In genomic region chr17:284676-285355, GRCh38 we compare ENCODE assay signal across 24 cellular contexts.
"Had no signal": no experiment of that assay in that cellular context is flagged by ENCODE, and none has a peak within 500 bp of the region (broad histone marks: within the 10 kb centered on the region; RNA-seq: fewer than 3 reads in every experiment).

No MANE protein-coding gene starts in this region.

- DNase-seq: activated CD4-positive, alpha-beta T cell treated with anti-CD3 and anti-CD28 coated beads, Interleukin-2, amount 50 U/mL, for 1 hour; activated CD8-positive, alpha-beta memory T cell treated with anti-CD3 and anti-CD28 coated beads, Interleukin-2, amount 50 U/mL, for 4 hours; activated T-cell treated with anti-CD3 and anti-CD28 coated beads, Interleukin-2, amount 50 U/mL, for 4 hours; amniotic stem cell; foreskin keratinocyte; glutamatergic neuron; hypothalamus; naive B cell; stimulated activated CD4-positive, alpha-beta T cell treated with anti-CD3 and anti-CD28 coated beads, Interleukin-12 subunit alpha, Interleukin-12 subunit beta, amount 100 ng/mL, for 4 hours; stimulated activated CD4-positive, alpha-beta T cell treated with anti-CD3 and anti-CD28 coated beads, Interleukin-2, amount 100 ng/mL, for 24 hours; stimulated activated naive CD8-positive, alpha-beta T cell treated with anti-CD3 and anti-CD28 coated beads, Interleukin-15, Interleukin-2, amounts not matched to agents 100 U/mL and 50 U/mL, for 24 hours; substantia nigra; SW 1271; T-helper 2 cell; transverse colon had no signal

- H3K9me3 ChIP-seq: left lung, mucosa of descending colon, pancreas, transverse colon had no signal

- H3K4me1 Mint-ChIP-seq: activated naive CD4-positive, alpha-beta T cell treated with anti-CD3 and anti-CD28 coated beads, Interleukin-2, amount 50 U/mL, for 24 hours had no signal

- H3K4me2 ChIP-seq: neural progenitor cell had no signal

- H3K36me3 Mint-ChIP-seq: naive B cell had no signal

- H3K9ac ChIP-seq: neural progenitor cell had no signal

- H3K27me3 ChIP-seq: cardiac muscle cell, left lung, neural progenitor cell, pancreas, transverse colon had no signal

- H3K4me3 Mint-ChIP-seq: activated naive CD4-positive, alpha-beta T cell treated with anti-CD3 and anti-CD28 coated beads, Interleukin-2, amount 50 U/mL, for 24 hours; activated T-cell treated with anti-CD3 and anti-CD28 coated beads, Interleukin-2, amount 50 U/mL, for 4 hours; memory B cell; naive B cell; neural progenitor cell had no signal

- H2AFZ ChIP-seq: neural progenitor cell had no signal

- H3K9me3 Mint-ChIP-seq: activated naive CD4-positive, alpha-beta T cell treated with anti-CD3 and anti-CD28 coated beads, Interleukin-2, amount 50 U/mL, for 24 hours; activated T-cell treated with anti-CD3 and anti-CD28 coated beads, Interleukin-2, amount 50 U/mL, for 4 hours; memory B cell had no signal

- H3K4me3 ChIP-seq: cardiac muscle cell, coronary artery, left lung, mucosa of descending colon, neural progenitor cell, pancreas, transverse colon had no signal

- ATAC-seq: activated T-cell treated with anti-CD3 and anti-CD28 coated beads, Interleukin-2, amount 50 U/mL, for 4 hours; foreskin keratinocyte; left lung; mucosa of descending colon; stimulated activated naive CD8-positive, alpha-beta T cell treated with anti-CD3 and anti-CD28 coated beads, Interleukin-15, Interleukin-2, amounts not matched to agents 100 U/mL and 50 U/mL, for 24 hours had no signal

- H3K36me3 ChIP-seq: cardiac muscle cell, neural progenitor cell, transverse colon had no signal

- H3K4me1 ChIP-seq: foreskin keratinocyte, neural progenitor cell, pancreas, transverse colon had no signal

- H3K27me3 Mint-ChIP-seq: activated naive CD4-positive, alpha-beta T cell treated with anti-CD3 and anti-CD28 coated beads, Interleukin-2, amount 50 U/mL, for 24 hours; memory B cell had no signal

- H3K27ac Mint-ChIP-seq: activated naive CD4-positive, alpha-beta T cell treated with anti-CD3 and anti-CD28 coated beads, Interleukin-2, amount 50 U/mL, for 24 hours; memory B cell; naive B cell had no signal

- H3K27ac ChIP-seq: cardiac muscle cell, coronary artery, foreskin keratinocyte, left lung, neural progenitor cell, pancreas, transverse colon, VCaP had no signal
